In genomic region chr22:35783943-35784614, GRCh38 we compare ENCODE assay signal across 14 cellular contexts.
DNase-seq lines count a peak whose midpoint lies in the region; ATAC-seq and TF ChIP-seq lines count a peak whose summit lies in the region.
"Had no signal": no experiment of that assay in that cellular context is flagged by ENCODE, and none has a peak within 500 bp of the region (broad histone marks: within the 10 kb centered on the region; RNA-seq: fewer than 3 reads in every experiment).

No MANE protein-coding gene starts in this region.

- peak overlapping the region; percentile 28 for H3K4me3 Mint-ChIP-seq in type B pancreatic cell
- H3K4me3 Mint-ChIP-seq: activated CD4-positive, alpha-beta memory T cell treated with anti-CD3 and anti-CD28 coated beads for 36 hours had no signal

- in situ Hi-C loops in GM23248 (cut with MboI), result no loop called here

- H3K4me1 Mint-ChIP-seq in type B pancreatic cell (ENCODE audit: unreplicated experiment), result peaks cover 34% of the 10 kb centered on the region

- H3K9me3 ChIP-seq in GM23248 (ENCODE audit: low read depth), result no peaks in the 10 kb centered on the region
- H3K9me3 ChIP-seq: Caco-2, MG63 had no signal

- no peak overlapping the region for H3K4me3 ChIP-seq in GM23248
- H3K4me3 ChIP-seq: MG63 had no signal

- DNase-seq in GM23248 (peak; percentile 86), foreskin keratinocyte (peak; percentile 85 to 94), type B pancreatic cell (ENCODE audit: extremely low spot score, unreplicated experiment) (no peak), RPMI8226 (no peak), NCI-H2081 (lab: John Stamatoyannopoulos, UW) (no peak), NCI-H2171 treated with DMSO at 0.1 percent for 48 hours (lab: John Stamatoyannopoulos, UW) (no peak)
- DNase-seq: activated CD4-positive, alpha-beta memory T cell treated with anti-CD3 and anti-CD28 coated beads for 36 hours; activated naive CD4-positive, alpha-beta T cell treated with Interleukin-2 at 50 U/mL for 16 hours; Caco-2; MG63; substantia nigra; T-helper 2 cell had no signal

- H3K4me2 ChIP-seq in GM23248 (ENCODE audit: unreplicated experiment), result peak overlapping the region; percentile 38

- peaks cover 37% of the 10 kb centered on the region for H3F3A ChIP-seq in GM23248 (ENCODE audit: insufficient read depth)

- no peaks in the 10 kb centered on the region for H3K9me2 ChIP-seq in GM23248 (ENCODE audit: insufficient read depth)

- peaks cover 95% of the 10 kb centered on the region for H3K79me2 ChIP-seq in GM23248 (ENCODE audit: insufficient read depth)

- H3K27ac Mint-ChIP-seq in type B pancreatic cell, result peak overlapping the region; percentile 46
- H3K27ac Mint-ChIP-seq: activated CD4-positive, alpha-beta memory T cell treated with anti-CD3 and anti-CD28 coated beads for 36 hours had no signal

- H3K9ac ChIP-seq in GM23248, result peak overlapping the region; percentile 61

- no peaks in the 10 kb centered on the region for H3K27me3 Mint-ChIP-seq in type B pancreatic cell

- 36 to 43% methylated on average over 11 of the region's 11 CpGs for WGBS in GM23248 (ENCODE audit: low coverage in 1 of 2, low lambda C conversion rate in 2 of 2, missing lambda C conversion rate in 2 of 2), 2 experiments

- TF ChIP-seq CTCF in foreskin keratinocyte (conservative IDR thresholded peaks at IDR 0.05) (no peak), type B pancreatic cell (conservative IDR thresholded peaks at IDR 0.05) (no peak)

- H3K36me3 ChIP-seq in GM23248 (ENCODE audit: low read depth), result peaks cover 34% of the 10 kb centered on the region

- peak overlapping the region; percentile 90 for H3K27ac ChIP-seq in GM23248
- peak overlapping the region; percentile 46 for H3K27ac ChIP-seq in foreskin keratinocyte

- H3K4me1 ChIP-seq in GM23248 (ENCODE audit: insufficient read depth), result peaks cover 49% of the 10 kb centered on the region
- peaks cover 35% of the 10 kb centered on the region for H3K4me1 ChIP-seq in foreskin keratinocyte

- H4K20me1 ChIP-seq in GM23248 (ENCODE audit: insufficient read depth), result no peaks in the 10 kb centered on the region

- ATAC-seq in SK-N-SH treated with all-trans-retinoic acid at 6 μM for 48 hours, result peak; percentile 38
- peak; percentile 92 for ATAC-seq in foreskin keratinocyte
- ATAC-seq: sciatic nerve had no signal

- no peaks in the 10 kb centered on the region for H3K27me3 ChIP-seq in GM23248 (replicated peaks; ENCODE audit: insufficient read depth)
- no peaks in the 10 kb centered on the region for H3K27me3 ChIP-seq in foreskin keratinocyte
- H3K27me3 ChIP-seq: MG63 had no signal

- peaks cover 31% of the 10 kb centered on the region for H3K36me3 Mint-ChIP-seq in type B pancreatic cell
- H3K36me3 Mint-ChIP-seq: activated CD4-positive, alpha-beta memory T cell treated with anti-CD3 and anti-CD28 coated beads for 36 hours had no signal

- H3K9me3 Mint-ChIP-seq in type B pancreatic cell, result no peaks in the 10 kb centered on the region
- H3K9me3 Mint-ChIP-seq: activated CD4-positive, alpha-beta memory T cell treated with anti-CD3 and anti-CD28 coated beads for 36 hours had no signal

- no peak overlapping the region for H2AFZ ChIP-seq in GM23248

TF ChIP-seq in SK-N-SH treated with all-trans-retinoic acid at 6 μM for 48 hours, 23 proteins besides CTCF, POLR2A, EP300 and RAD21:
- TF ChIP-seq BACH2 (CRISPR knock-in tag; IDR thresholded peaks at IDR 0.05; ENCODE audit: borderline replicate concordance) (no peak), ZFP3 (CRISPR knock-in tag; IDR thresholded peaks at IDR 0.05) (no peak), GLIS3 (CRISPR knock-in tag; IDR thresholded peaks at IDR 0.05) (no peak), TCF4 (CRISPR knock-in tag; IDR thresholded peaks at IDR 0.05; ENCODE audit: borderline replicate concordance) (no peak), ESRRG (CRISPR knock-in tag; IDR thresholded peaks at IDR 0.05) (no peak), CREB5 (CRISPR knock-in tag; IDR thresholded peaks at IDR 0.05; ENCODE audit: low read depth) (no peak), ZC3H10 (CRISPR knock-in tag; IDR thresholded peaks at IDR 0.05) (no peak), ISL1 (CRISPR knock-in tag; IDR thresholded peaks at IDR 0.05) (no peak), CSDC2 (CRISPR knock-in tag; IDR thresholded peaks at IDR 0.05) (no peak)

Comparison
In these comparisons a context has a peak if more than half of its experiments do, and no peak if none do; other contexts are left out.
1. DNase-seq: peak in GM23248 (single experiment) and foreskin keratinocyte (2 of 2); none in type B pancreatic cell (single experiment), RPMI8226 (single experiment), NCI-H2081 (0 of 2) and NCI-H2171 treated with DMSO at 0.1 percent for 48 hours (single experiment).